ENCODE assay signal across 1 cellular context in the genomic region with DNA sequence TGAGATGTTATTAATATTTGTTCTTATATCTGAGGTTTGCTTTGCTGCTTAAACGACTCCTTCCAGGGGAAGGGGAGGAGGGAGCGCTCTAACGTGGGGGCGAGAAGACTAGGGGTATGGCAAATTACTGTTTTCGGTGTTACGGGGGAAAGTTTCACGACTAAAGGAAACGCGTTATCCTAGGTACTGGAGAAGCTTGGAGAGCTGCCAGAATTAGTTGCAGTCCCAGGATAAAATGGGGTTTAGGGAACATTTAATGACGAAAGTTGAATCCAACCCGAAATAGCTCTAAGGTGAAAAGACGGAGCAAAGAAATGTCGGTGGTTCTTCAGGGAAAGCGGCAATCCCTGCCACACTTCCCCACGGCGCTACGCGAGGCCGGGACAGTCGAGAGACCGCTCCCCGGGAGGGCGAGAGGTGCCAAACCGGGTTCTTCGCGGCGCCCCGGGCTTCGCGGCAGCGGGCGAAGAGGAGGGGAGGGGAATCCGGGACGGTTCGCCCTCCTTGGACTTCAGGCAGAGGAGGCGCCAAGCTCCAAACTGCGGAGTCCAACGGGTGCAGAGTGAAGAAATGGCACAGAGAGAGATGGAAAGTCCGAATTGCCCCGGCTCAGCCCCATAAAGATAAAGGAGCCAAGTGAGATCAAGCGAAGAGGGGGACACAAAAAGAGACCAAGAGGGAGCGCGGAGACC.
TF ChIP-seq lines count a peak whose summit lies in the region.

No MANE protein-coding gene starts in this region.

TF ChIP-seq in HEK293, 187 proteins besides CTCF, POLR2A, EP300 and RAD21 (continued from another document):
- TF ChIP-seq, protein P1, sequence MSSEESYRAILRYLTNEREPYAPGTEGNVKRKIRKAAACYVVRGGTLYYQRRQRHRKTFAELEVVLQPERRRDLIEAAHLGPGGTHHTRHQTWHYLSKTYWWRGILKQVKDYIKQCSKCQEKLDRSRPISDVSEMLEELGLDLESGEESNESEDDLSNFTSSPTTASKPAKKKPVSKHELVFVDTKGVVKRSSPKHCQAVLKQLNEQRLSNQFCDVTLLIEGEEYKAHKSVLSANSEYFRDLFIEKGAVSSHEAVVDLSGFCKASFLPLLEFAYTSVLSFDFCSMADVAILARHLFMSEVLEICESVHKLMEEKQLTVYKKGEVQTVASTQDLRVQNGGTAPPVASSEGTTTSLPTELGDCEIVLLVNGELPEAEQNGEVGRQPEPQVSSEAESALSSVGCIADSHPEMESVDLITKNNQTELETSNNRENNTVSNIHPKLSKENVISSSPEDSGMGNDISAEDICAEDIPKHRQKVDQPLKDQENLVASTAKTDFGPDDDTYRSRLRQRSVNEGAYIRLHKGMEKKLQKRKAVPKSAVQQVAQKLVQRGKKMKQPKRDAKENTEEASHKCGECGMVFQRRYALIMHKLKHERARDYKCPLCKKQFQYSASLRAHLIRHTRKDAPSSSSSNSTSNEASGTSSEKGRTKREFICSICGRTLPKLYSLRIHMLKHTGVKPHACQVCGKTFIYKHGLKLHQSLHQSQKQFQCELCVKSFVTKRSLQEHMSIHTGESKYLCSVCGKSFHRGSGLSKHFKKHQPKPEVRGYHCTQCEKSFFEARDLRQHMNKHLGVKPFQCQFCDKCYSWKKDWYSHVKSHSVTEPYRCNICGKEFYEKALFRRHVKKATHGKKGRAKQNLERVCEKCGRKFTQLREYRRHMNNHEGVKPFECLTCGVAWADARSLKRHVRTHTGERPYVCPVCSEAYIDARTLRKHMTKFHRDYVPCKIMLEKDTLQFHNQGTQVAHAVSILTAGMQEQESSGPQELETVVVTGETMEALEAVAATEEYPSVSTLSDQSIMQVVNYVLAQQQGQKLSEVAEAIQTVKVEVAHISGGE (tag by site-specific recombination; conservative IDR thresholded peaks at IDR 0.05; ENCODE audit: low read depth): 0 out of 2 replicates have a peak, but pooled peaks have one; percentile 28
- TF ChIP-seq YY1 (tag by site-specific recombination; IDR thresholded peaks at IDR 0.05) (no peak), MZF1 (tag by site-specific recombination; IDR thresholded peaks at IDR 0.05; ENCODE audit: borderline replicate concordance) (no peak), PRDM1 (tag by site-specific recombination; IDR thresholded peaks at IDR 0.05) (peak; percentile 65), ZBTB20 (tag by site-specific recombination; IDR thresholded peaks at IDR 0.05) (peak; percentile 13; the same call in 1 of the 2 replicates)
- TF ChIP-seq, protein P2, sequence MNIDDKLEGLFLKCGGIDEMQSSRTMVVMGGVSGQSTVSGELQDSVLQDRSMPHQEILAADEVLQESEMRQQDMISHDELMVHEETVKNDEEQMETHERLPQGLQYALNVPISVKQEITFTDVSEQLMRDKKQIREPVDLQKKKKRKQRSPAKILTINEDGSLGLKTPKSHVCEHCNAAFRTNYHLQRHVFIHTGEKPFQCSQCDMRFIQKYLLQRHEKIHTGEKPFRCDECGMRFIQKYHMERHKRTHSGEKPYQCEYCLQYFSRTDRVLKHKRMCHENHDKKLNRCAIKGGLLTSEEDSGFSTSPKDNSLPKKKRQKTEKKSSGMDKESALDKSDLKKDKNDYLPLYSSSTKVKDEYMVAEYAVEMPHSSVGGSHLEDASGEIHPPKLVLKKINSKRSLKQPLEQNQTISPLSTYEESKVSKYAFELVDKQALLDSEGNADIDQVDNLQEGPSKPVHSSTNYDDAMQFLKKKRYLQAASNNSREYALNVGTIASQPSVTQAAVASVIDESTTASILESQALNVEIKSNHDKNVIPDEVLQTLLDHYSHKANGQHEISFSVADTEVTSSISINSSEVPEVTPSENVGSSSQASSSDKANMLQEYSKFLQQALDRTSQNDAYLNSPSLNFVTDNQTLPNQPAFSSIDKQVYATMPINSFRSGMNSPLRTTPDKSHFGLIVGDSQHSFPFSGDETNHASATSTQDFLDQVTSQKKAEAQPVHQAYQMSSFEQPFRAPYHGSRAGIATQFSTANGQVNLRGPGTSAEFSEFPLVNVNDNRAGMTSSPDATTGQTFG (tag by site-specific recombination; IDR thresholded peaks at IDR 0.05; ENCODE audit: borderline replicate concordance): no peak
- TF ChIP-seq, protein P3, sequence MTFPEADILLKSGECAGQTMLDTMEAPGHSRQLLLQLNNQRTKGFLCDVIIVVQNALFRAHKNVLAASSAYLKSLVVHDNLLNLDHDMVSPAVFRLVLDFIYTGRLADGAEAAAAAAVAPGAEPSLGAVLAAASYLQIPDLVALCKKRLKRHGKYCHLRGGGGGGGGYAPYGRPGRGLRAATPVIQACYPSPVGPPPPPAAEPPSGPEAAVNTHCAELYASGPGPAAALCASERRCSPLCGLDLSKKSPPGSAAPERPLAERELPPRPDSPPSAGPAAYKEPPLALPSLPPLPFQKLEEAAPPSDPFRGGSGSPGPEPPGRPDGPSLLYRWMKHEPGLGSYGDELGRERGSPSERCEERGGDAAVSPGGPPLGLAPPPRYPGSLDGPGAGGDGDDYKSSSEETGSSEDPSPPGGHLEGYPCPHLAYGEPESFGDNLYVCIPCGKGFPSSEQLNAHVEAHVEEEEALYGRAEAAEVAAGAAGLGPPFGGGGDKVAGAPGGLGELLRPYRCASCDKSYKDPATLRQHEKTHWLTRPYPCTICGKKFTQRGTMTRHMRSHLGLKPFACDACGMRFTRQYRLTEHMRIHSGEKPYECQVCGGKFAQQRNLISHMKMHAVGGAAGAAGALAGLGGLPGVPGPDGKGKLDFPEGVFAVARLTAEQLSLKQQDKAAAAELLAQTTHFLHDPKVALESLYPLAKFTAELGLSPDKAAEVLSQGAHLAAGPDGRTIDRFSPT (tag by site-specific recombination; IDR thresholded peaks at IDR 0.05): 0 out of 2 replicates have a peak, but pooled peaks have one; percentile 35
TF ChIP-seq in HEK293: peak in this region for 6.
